ENCODE assay signal across 24 cellular contexts in genomic region chr3:43236008-43236407, GRCh38. TPM values are rescaled to one million over a fixed set of nuclear protein-coding genes. Genes with fewer than 3 reads are reported as not detected.
DNase-seq lines count a peak whose midpoint lies in the region; ATAC-seq and TF ChIP-seq lines count a peak whose summit lies in the region.
"Had no signal": no experiment of that assay in that cellular context is flagged by ENCODE, and none has a peak within 500 bp of the region (broad histone marks: within the 10 kb centered on the region; RNA-seq: fewer than 3 reads in every experiment).

No MANE protein-coding gene starts in this region.

- POLR2A ChIA-PET in activated CD4-positive, alpha-beta T cell treated with anti-CD3 and anti-CD28 coated beads for 36 hours (lab: Charles Lee), result no interaction called here

- no peaks in the 10 kb centered on the region for H3K27me3 Mint-ChIP-seq in activated CD4-positive, alpha-beta T cell treated with anti-CD3 and anti-CD28 coated beads for 36 hours
- H3K27me3 Mint-ChIP-seq: activated T-cell treated with anti-CD3 and anti-CD28 coated beads, Interleukin-2, amount 50 U/mL, for 24 hours; dendritic cell treated with granulocyte-macrophage colony-stimulating factor and Interleukin-4, amounts not matched to agents 40 ng/mL and 50 ng/mL, for 4 days had no signal

- no peaks in the 10 kb centered on the region for H3K9me3 Mint-ChIP-seq in activated CD4-positive, alpha-beta T cell treated with anti-CD3 and anti-CD28 coated beads for 36 hours (ENCODE audit: low read depth)
- H3K9me3 Mint-ChIP-seq: dendritic cell treated with granulocyte-macrophage colony-stimulating factor and Interleukin-4, amounts not matched to agents 40 ng/mL and 50 ng/mL, for 4 days had no signal

- no peak overlapping the region for H3K27ac Mint-ChIP-seq in activated CD4-positive, alpha-beta T cell treated with anti-CD3 and anti-CD28 coated beads for 36 hours
- H3K27ac Mint-ChIP-seq: activated T-cell treated with anti-CD3 and anti-CD28 coated beads, Interleukin-2, amount 50 U/mL, for 24 hours; CD4-positive, CD25-positive, alpha-beta regulatory T cell; dendritic cell treated with granulocyte-macrophage colony-stimulating factor and Interleukin-4, amounts not matched to agents 40 ng/mL and 50 ng/mL, for 4 days; endodermal cell; natural killer cell had no signal

- CTCF ChIA-PET in activated CD4-positive, alpha-beta T cell treated with anti-CD3 and anti-CD28 coated beads for 36 hours (lab: Charles Lee), result no interaction called here

- H3K4me1 Mint-ChIP-seq in activated CD4-positive, alpha-beta T cell treated with anti-CD3 and anti-CD28 coated beads for 36 hours, result peaks cover 23% of the 10 kb centered on the region
- H3K4me1 Mint-ChIP-seq: endodermal cell had no signal

- no peak overlapping the region for H3K4me3 ChIP-seq in epithelial cell of esophagus (ENCODE audit: low read length)
- H3K4me3 ChIP-seq: lower lobe of right lung, psoas muscle, SK-N-MC had no signal

- DNase-seq in activated CD4-positive, alpha-beta T cell treated with anti-CD3 and anti-CD28 coated beads for 36 hours, result no peak
- no peak for DNase-seq in activated CD4-positive, alpha-beta T cell treated with anti-CD3 and anti-CD28 coated beads for 48 hours
- peak; percentile 44 for DNase-seq in M059J (ENCODE audit: low read depth)
- DNase-seq in epithelial cell of esophagus (ENCODE audit: low read depth), result peak; percentile 80
- peak; percentile 41 for DNase-seq in renal cortical epithelial cell (ENCODE audit: low read depth)
- no peak for DNase-seq in germinal center (ENCODE audit: low spot score)
- DNase-seq in NCI-H1694 treated with DMSO at 0.1 percent for 48 hours (lab: John Stamatoyannopoulos, UW), result no peak
- DNase-seq: 8988T; activated naive CD4-positive, alpha-beta T cell treated with Interleukin-2 at 50 U/mL for 16 hours; activated T-cell treated with anti-CD3 and anti-CD28 coated beads, Interleukin-2, amount 50 U/mL, for 24 hours; CD4-positive, CD25-positive, alpha-beta regulatory T cell; endodermal cell; KBM-7; lower lobe of right lung; natural killer cell; NCI-H1417 treated with DMSO at 0.1 percent for 48 hours; NCI-H748 treated with DMSO at 0.1 percent for 48 hours; occipital lobe; psoas muscle; stimulated activated CD4-positive, alpha-beta T cell treated with anti-CD3 and anti-CD28 coated beads, Interleukin-15, amount 100 ng/mL, for 24 hours; stimulated activated naive CD4-positive, alpha-beta T cell treated with Interleukin-2 at 50 U/mL for 16 hours had no signal

- no peak overlapping the region for H3K4me3 Mint-ChIP-seq in activated CD4-positive, alpha-beta T cell treated with anti-CD3 and anti-CD28 coated beads for 36 hours
- H3K4me3 Mint-ChIP-seq: activated T-cell treated with anti-CD3 and anti-CD28 coated beads, Interleukin-2, amount 50 U/mL, for 24 hours; CD4-positive, CD25-positive, alpha-beta regulatory T cell; dendritic cell treated with granulocyte-macrophage colony-stimulating factor and Interleukin-4, amounts not matched to agents 40 ng/mL and 50 ng/mL, for 4 days; endodermal cell; natural killer cell had no signal

- intact Hi-C loops in activated CD4-positive, alpha-beta T cell treated with anti-CD3 and anti-CD28 coated beads for 36 hours (cut with DNase I, micrococcal nuclease), result no loop called here

- peak; percentile 75 for ATAC-seq in activated CD4-positive, alpha-beta T cell treated with anti-CD3 and anti-CD28 coated beads for 36 hours
- ATAC-seq in HG02588 (IDR thresholded peaks at IDR 0.05; ENCODE audit: unreplicated experiment), result no peak
- ATAC-seq: lower lobe of right lung, natural killer cell, psoas muscle had no signal

- H3K36me3 Mint-ChIP-seq in activated CD4-positive, alpha-beta T cell treated with anti-CD3 and anti-CD28 coated beads for 36 hours (ENCODE audit: low read depth), result no peaks in the 10 kb centered on the region

- no peak for TF ChIP-seq CTCF in epithelial cell of esophagus (IDR thresholded peaks at IDR 0.05; ENCODE audit: insufficient read depth, low read depth, low read length, missing control alignments)

RNA-seq across cellular contexts. Expression of gene SNRK, which starts 50.3 kb away (rescaled TPM):
- total RNA-seq in activated CD4-positive, alpha-beta T cell treated with anti-CD3 and anti-CD28 coated beads for 36 hours, result 10 to 100 TPM; 19.5 to 22.9 TPM
- total RNA-seq in M059J (2014; rRNA removed; shearing (Covaris generic)), result 7.5 and 13.6 TPM in 2 replicates
- total RNA-seq in renal cortical epithelial cell, result 15.6 and 30.2 TPM in 2 replicates

Comparison
In these comparisons a context has a peak if more than half of its experiments do, and no peak if none do; other contexts are left out.
1. DNase-seq: peak in M059J (single experiment), epithelial cell of esophagus (single experiment) and renal cortical epithelial cell (single experiment); none in activated CD4-positive, alpha-beta T cell treated with anti-CD3 and anti-CD28 coated beads for 36 hours (single experiment), activated CD4-positive, alpha-beta T cell treated with anti-CD3 and anti-CD28 coated beads for 48 hours (single experiment), germinal center (single experiment) and NCI-H1694 treated with DMSO at 0.1 percent for 48 hours (single experiment).